1 cellular context compared by ENCODE assay signal in genomic region chr17:28551421-28552186, GRCh38.
A peak's percentile ranks its signal among the peaks of the same experiment; 100 is the strongest.
TF ChIP-seq lines count a peak whose summit lies in the region.

No MANE protein-coding gene starts in this region.

TF ChIP-seq in K562, 482 proteins besides CTCF, POLR2A, EP300 and RAD21:
- TF ChIP-seq ADNP (tag; IDR thresholded peaks at IDR 0.05) (peak; percentile 47; the same call in 1 of the 2 replicates), ZSCAN32 (CRISPR knock-in tag; IDR thresholded peaks at IDR 0.05) (no peak), POLR2AphosphoS2 (IDR thresholded peaks at IDR 0.05; ENCODE audit: low read length) (no peak), TAF7 (tag; IDR thresholded peaks at IDR 0.05) (no peak), ESRRA (IDR thresholded peaks at IDR 0.05; ENCODE audit: borderline replicate concordance, low read depth) (peak; percentile 76), COPS2 (conservative IDR thresholded peaks at IDR 0.05) (no peak), CBFA2T3 (IDR thresholded peaks at IDR 0.05) (no peak), MEF2A (IDR thresholded peaks at IDR 0.05; ENCODE audit: control insufficient read depth, low read depth, low read length) (no peak), RBM25 (IDR thresholded peaks at IDR 0.05; ENCODE audit: low read depth, low read length, severe bottlenecking) (peak; percentile 59), CHAMP1 (IDR thresholded peaks at IDR 0.05) (no peak), CEBPG (CRISPR knock-in tag; IDR thresholded peaks at IDR 0.05) (no peak), CEBPG (tag; conservative IDR thresholded peaks at IDR 0.05 in 1 of 2, IDR thresholded peaks at IDR 0.05 in 1 of 2) (no peak), ZFP36 (IDR thresholded peaks at IDR 0.05; ENCODE audit: low read depth, low read length, partially characterized antibody) (peak; percentile 59), YBX1 (IDR thresholded peaks at IDR 0.05) (no peak), KDM1A (IDR thresholded peaks at IDR 0.05) (peak; percentile 38 to 79; a peak in 3 of 4 replicates), BCOR (IDR thresholded peaks at IDR 0.05) (peak; percentile 91), HMGXB4 (CRISPR knock-in tag; IDR thresholded peaks at IDR 0.05) (no peak), MEF2D (tag; conservative IDR thresholded peaks at IDR 0.05; ENCODE audit: low read depth) (no peak), SMARCA5 (IDR thresholded peaks at IDR 0.05) (peak; percentile 57; the same call in 1 of the 2 replicates), ZNF586 (CRISPR knock-in tag; conservative IDR thresholded peaks at IDR 0.05) (no peak), ZHX1 (conservative IDR thresholded peaks at IDR 0.05; ENCODE audit: low read length) (no peak)
